10 cellular contexts compared by ENCODE assay signal in the genomic region with DNA sequence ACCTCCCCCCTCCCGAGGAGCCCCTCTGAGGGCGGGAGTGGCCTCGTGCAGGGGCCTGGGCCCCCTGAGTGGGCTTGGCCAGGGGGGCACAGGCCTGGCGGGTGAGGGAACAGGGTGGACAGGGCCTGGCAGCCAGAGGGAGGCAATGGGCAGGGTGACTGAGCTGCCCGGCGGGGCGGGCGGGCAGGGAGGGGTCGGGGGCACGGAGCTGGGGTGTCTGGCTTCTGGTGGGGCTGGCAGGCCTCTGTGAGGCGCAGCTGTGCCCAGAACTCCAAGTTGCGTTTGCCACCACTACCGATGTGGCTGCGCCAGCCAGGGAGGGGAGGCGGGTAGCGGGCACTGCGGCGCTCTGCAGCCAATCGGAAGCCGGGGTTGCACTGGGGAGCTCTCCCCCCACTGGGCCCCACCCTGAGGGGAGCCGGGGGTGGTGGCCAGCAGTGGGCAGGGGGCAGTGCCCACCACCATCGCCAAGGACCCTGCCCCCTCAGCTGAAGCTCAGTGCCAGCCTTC. TPM values are rescaled to one million over a fixed set of nuclear protein-coding genes. Genes with fewer than 3 reads are reported as not detected.
DNase-seq lines count a peak whose midpoint lies in the region; ATAC-seq and TF ChIP-seq lines count a peak whose summit lies in the region.
"Had no signal": no experiment of that assay in that cellular context is flagged by ENCODE, and none has a peak within 500 bp of the region (broad histone marks: within the 10 kb centered on the region; RNA-seq: fewer than 3 reads in every experiment).

No MANE protein-coding gene starts in this region.

- no peak for TF ChIP-seq CTCF in RWPE1 (conservative IDR thresholded peaks at IDR 0.05; ENCODE audit: low read depth)
- TF ChIP-seq CTCF in fibroblast of the aortic adventitia (IDR thresholded peaks at IDR 0.05; ENCODE audit: insufficient read depth, low read length), result peak; percentile 1
- TF ChIP-seq CTCF in transverse colon (IDR thresholded peaks at IDR 0.05), result peak in 1 of 5 experiments; percentile 13

- peak overlapping the region; percentile 50 for H3K4me3 ChIP-seq in fibroblast of the aortic adventitia (ENCODE audit: low read depth, low read length)
- peak overlapping the region in 1 of 2 donors; percentile 46 for H3K4me3 ChIP-seq in muscle layer of duodenum (ENCODE audit: low read depth in 1 of 2, low read length in 2 of 2)
- H3K4me3 ChIP-seq in transverse colon, result peak overlapping the region in 3 of 4 donors; percentile 8 to 34 (median 25)

- no peak for TF ChIP-seq EP300 in transverse colon (IDR thresholded peaks at IDR 0.05; ENCODE audit: low read depth)

- H3K27me3 ChIP-seq in muscle layer of duodenum (ENCODE audit: low read depth, low read length) (no peaks in the 10 kb centered on the region), transverse colon (no peaks in the 10 kb centered on the region)

- no peak for TF ChIP-seq POLR2A in transverse colon (IDR thresholded peaks at IDR 0.05)

- POLR2A ChIA-PET in RWPE1 (lab: Yijun Ruan, JAX; ENCODE audit: low non-redundant PET), result no interaction called here

- H3K4me1 ChIP-seq in muscle layer of duodenum (ENCODE audit: control insufficient read depth in 1 of 2, insufficient read depth in 2 of 2, low read length in 2 of 2) (peaks cover 8 to 62% of the 10 kb centered on the region in 2 donors), transverse colon (peaks cover 16 to 70% (median 46%) of the 10 kb centered on the region in 4 donors)

- in situ Hi-C loops in transverse colon (cut with MboI; ENCODE audit: low pct_ligation_motif_present in 1 of 4, low pct_unique_long_range_greater_than_20kb in 1 of 4, low sequenced_read_pairs in 3 of 4), result no loop called here

- CTCF ChIA-PET in RWPE1 (lab: Yijun Ruan, JAX), result interaction anchor here (1.1 kb wide), 1 partner anchor 25 kb away, joined by 4 read pairs; no protein-coding TSS in a partner anchor

- 57% methylated on average over 18 of the region's 22 CpGs; no CpG with 5 or more reads in 1 of the 2 donors for WGBS in transverse colon (ENCODE audit: low coverage in 1 of 2), 2 donors

- H3K36me3 ChIP-seq in muscle layer of duodenum (ENCODE audit: control insufficient read depth in 1 of 2, insufficient read depth in 2 of 2, low read length in 2 of 2) (peaks cover 0 to 4% of the 10 kb centered on the region in 2 donors), transverse colon (no peaks in the 10 kb centered on the region)

- H3K9me3 ChIP-seq in muscle layer of duodenum (ENCODE audit: control insufficient read depth in 1 of 2, low read length in 2 of 2) (no peaks in the 10 kb centered on the region), transverse colon (no peaks in the 10 kb centered on the region)

- ATAC-seq in GM18858 (IDR thresholded peaks at IDR 0.05; ENCODE audit: unreplicated experiment) (no peak), HG03342 (IDR thresholded peaks at IDR 0.05; ENCODE audit: unreplicated experiment) (no peak)

- intact Hi-C loops in transverse colon (cut with DNase I; ENCODE audit: low total_unique reads), result no loop called here

- DNase-seq in RWPE1 (ENCODE audit: low spot score), result no peak
- DNase-seq in fibroblast of the aortic adventitia (ENCODE audit: low read depth), result no peak
- no peak for DNase-seq in transverse colon
- DNase-seq in 8988T, result no peak
- DNase-seq: NCI-H526 treated with DMSO at 0.1 percent for 48 hours had no signal

- H3K27ac ChIP-seq in RWPE1, result peak overlapping the region; percentile 98
- H3K27ac ChIP-seq in muscle layer of duodenum (ENCODE audit: low read length), result peak overlapping the region; percentile 75
- H3K27ac ChIP-seq in transverse colon, result peak overlapping the region; percentile 79 to 91 (median 89)

RNA-seq across cellular contexts. Expression of gene NFIX, which starts 7.2 kb away (rescaled TPM):
- total RNA-seq in fibroblast of the aortic adventitia (ENCODE audit: low replicate concordance) (68.0 and 160 TPM in 2 replicates), transverse colon (10 to 100 TPM; 25.4 to 53.1 (median 29.3) TPM)

RNA-seq across cellular contexts. Expression of gene DAND5, which starts 33.1 kb away (rescaled TPM):
- total RNA-seq in fibroblast of the aortic adventitia (ENCODE audit: low replicate concordance) (0.18 TPM in 1 of 2 replicates, not detected in the other), transverse colon (under 1 TPM in 2 of 4 donors, not detected in 2; 0.27 to 0.32 TPM)
- total RNA-seq: mononuclear cell, ureter had no signal

RNA-seq across cellular contexts. Expression of gene GADD45GIP1, which starts 45.4 kb away (rescaled TPM):
- total RNA-seq in fibroblast of the aortic adventitia (ENCODE audit: low replicate concordance), result 23.0 and 38.8 TPM in 2 replicates
- total RNA-seq in transverse colon, result 10 to 100 TPM; 28.6 to 55.0 (median 33.6) TPM

RNA-seq across cellular contexts. Expression of gene RAD23A, which starts 56.8 kb away (rescaled TPM):
- 76.8 and 101 TPM in 2 replicates for total RNA-seq in fibroblast of the aortic adventitia (ENCODE audit: low replicate concordance)
- total RNA-seq in transverse colon, result 10 to 100 TPM; 57.9 to 87.9 (median 75.9) TPM
